ENCODE assay signal across 10 cellular contexts in genomic region chr3:59469948-59470723, GRCh38.
DNase-seq lines count a peak whose midpoint lies in the region; ATAC-seq lines count a peak whose summit lies in the region.
"Had no signal": no experiment of that assay in that cellular context is flagged by ENCODE, and none has a peak within 500 bp of the region (broad histone marks: within the 10 kb centered on the region; RNA-seq: fewer than 3 reads in every experiment).

No MANE protein-coding gene starts in this region.

- POLR2A ChIA-PET in naive thymus-derived CD8-positive, alpha-beta T cell (lab: Charles Lee), result no interaction called here

- no peaks in the 10 kb centered on the region for H3K27me3 Mint-ChIP-seq in activated CD4-positive, alpha-beta T cell treated with anti-CD3 and anti-CD28 coated beads, Interleukin-2, amount 10 ng/mL, durations not matched to agents 24 days and 14 days
- no peaks in the 10 kb centered on the region for H3K27me3 Mint-ChIP-seq in naive thymus-derived CD8-positive, alpha-beta T cell

- intact Hi-C loops in activated CD4-positive, alpha-beta T cell treated with anti-CD3 and anti-CD28 coated beads, Interleukin-2, amount 10 ng/mL, durations not matched to agents 24 days and 14 days (cut with micrococcal nuclease), result loop anchor here (1.0 to 2.0 kb wide), 2 partner anchors 13 to 19 kb away; no protein-coding TSS in a partner anchor

- H3K4me3 Mint-ChIP-seq in activated CD4-positive, alpha-beta T cell treated with anti-CD3 and anti-CD28 coated beads, Interleukin-2, amount 10 ng/mL, durations not matched to agents 24 days and 14 days, result no peak overlapping the region
- peak overlapping the region in 1 of 10 donors; percentile 14 for H3K4me3 Mint-ChIP-seq in naive thymus-derived CD8-positive, alpha-beta T cell

- H3K27ac Mint-ChIP-seq in activated CD4-positive, alpha-beta T cell treated with anti-CD3 and anti-CD28 coated beads, Interleukin-2, amount 10 ng/mL, durations not matched to agents 24 days and 14 days, result peak overlapping the region; percentile 56
- peak overlapping the region in 7 of 10 donors; percentile 16 to 57 (median 32) for H3K27ac Mint-ChIP-seq in naive thymus-derived CD8-positive, alpha-beta T cell

- peaks cover 42% of the 10 kb centered on the region for H3K9me3 Mint-ChIP-seq in activated CD4-positive, alpha-beta T cell treated with anti-CD3 and anti-CD28 coated beads, Interleukin-2, amount 10 ng/mL, durations not matched to agents 24 days and 14 days
- H3K9me3 Mint-ChIP-seq in naive thymus-derived CD8-positive, alpha-beta T cell, result peaks cover 0 to 8% (median 0%) of the 10 kb centered on the region in 9 donors

- peaks cover 22% of the 10 kb centered on the region for H3K36me3 Mint-ChIP-seq in activated CD4-positive, alpha-beta T cell treated with anti-CD3 and anti-CD28 coated beads, Interleukin-2, amount 10 ng/mL, durations not matched to agents 24 days and 14 days (ENCODE audit: low read depth)
- peaks cover 0 to 20% (median 5%) of the 10 kb centered on the region in 3 donors for H3K36me3 Mint-ChIP-seq in naive thymus-derived CD8-positive, alpha-beta T cell

- DNase-seq in activated CD4-positive, alpha-beta T cell treated with anti-CD3 and anti-CD28 coated beads, Interleukin-2, amount 10 ng/mL, durations not matched to agents 24 days and 14 days, result peak; percentile 61
- DNase-seq in activated CD4-positive, alpha-beta T cell treated with anti-CD3 and anti-CD28 coated beads, Interleukin-2, amount 50 U/mL, for 1 hour, result no peak
- peak; percentile 24 for DNase-seq in LHCN-M2 (ENCODE audit: low read depth)
- peak; percentile 68 for DNase-seq in amniotic epithelial cell (ENCODE audit: low read depth)
- DNase-seq in naive thymus-derived CD8-positive, alpha-beta T cell, result no peak
- DNase-seq in DMS153 treated with DMSO at 0.1 percent for 48 hours (lab: John Stamatoyannopoulos, UW; ENCODE audit: unreplicated experiment), result no peak
- no peak for DNase-seq in HuH-7.5 (ENCODE audit: low spot score)
- no peak for DNase-seq in NCI-H187 treated with DMSO at 0.1 percent for 48 hours (lab: John Stamatoyannopoulos, UW)
- DNase-seq: activated CD4-positive, CD25-positive, alpha-beta regulatory T cell had no signal

- H3K4me1 Mint-ChIP-seq in activated CD4-positive, alpha-beta T cell treated with anti-CD3 and anti-CD28 coated beads, Interleukin-2, amount 10 ng/mL, durations not matched to agents 24 days and 14 days, result peaks cover 40% of the 10 kb centered on the region
- peaks cover 11 to 32% (median 20%) of the 10 kb centered on the region in 4 donors for H3K4me1 Mint-ChIP-seq in naive thymus-derived CD8-positive, alpha-beta T cell

- no peak for ATAC-seq in naive thymus-derived CD8-positive, alpha-beta T cell
- ATAC-seq: A549 had no signal

Comparison
In these comparisons a context has a peak if more than half of its experiments do, and no peak if none do; other contexts are left out.
1. DNase-seq: peak in activated CD4-positive, alpha-beta T cell treated with anti-CD3 and anti-CD28 coated beads, Interleukin-2, amount 10 ng/mL, durations not matched to agents 24 days and 14 days (single experiment), LHCN-M2 (single experiment) and amniotic epithelial cell (single experiment); none in activated CD4-positive, alpha-beta T cell treated with anti-CD3 and anti-CD28 coated beads, Interleukin-2, amount 50 U/mL, for 1 hour (single experiment), naive thymus-derived CD8-positive, alpha-beta T cell (0 of 10), DMS153 treated with DMSO at 0.1 percent for 48 hours (single experiment), HuH-7.5 (single experiment) and NCI-H187 treated with DMSO at 0.1 percent for 48 hours (single experiment).